8 cellular contexts compared by ENCODE assay signal in genomic region chr11:68313574-68314202, GRCh38. TPM values are rescaled to one million over a fixed set of nuclear protein-coding genes. Genes with fewer than 3 reads are reported as not detected.
A peak's percentile ranks its signal among the peaks of the same experiment; 100 is the strongest.
DNase-seq lines count a peak whose midpoint lies in the region; ATAC-seq and TF ChIP-seq lines count a peak whose summit lies in the region.

No MANE protein-coding gene starts in this region.

- TF ChIP-seq POLR2A in suprapubic skin (IDR thresholded peaks at IDR 0.05): no peak

- H3K27ac ChIP-seq in BLaER1 (peak overlapping the region; percentile 99), HUES64 (ENCODE audit: low read depth, low read length) (peak overlapping the region; percentile 28; the same call in 1 of the 2 replicates), suprapubic skin (peak overlapping the region; percentile 83)

- H3K4me1 ChIP-seq in BLaER1: peaks cover 81% of the 10 kb centered on the region
- H3K4me1 ChIP-seq in HUES64 (ENCODE audit: insufficient read depth, low read length): peaks cover 29% of the 10 kb centered on the region
- H3K4me1 ChIP-seq in adipocyte (ENCODE audit: control insufficient read depth, insufficient read depth, low read length): peaks cover 31% of the 10 kb centered on the region
- peaks cover 40% of the 10 kb centered on the region for H3K4me1 ChIP-seq in suprapubic skin

- peaks cover 18% of the 10 kb centered on the region for H3K36me3 ChIP-seq in BLaER1
- no peaks in the 10 kb centered on the region for H3K36me3 ChIP-seq in HUES64 (ENCODE audit: insufficient read depth, low read length)
- no peaks in the 10 kb centered on the region for H3K36me3 ChIP-seq in adipocyte (ENCODE audit: control insufficient read depth, insufficient read depth, low read length, severe bottlenecking)
- no peaks in the 10 kb centered on the region for H3K36me3 ChIP-seq in suprapubic skin

- peak overlapping the region in 1 of 6 donors; percentile 69 for H3K27ac Mint-ChIP-seq in immature natural killer cell

- no peaks in the 10 kb centered on the region for H3K36me3 Mint-ChIP-seq in immature natural killer cell

- no peaks in the 10 kb centered on the region for H3K9me3 ChIP-seq in BLaER1
- no peaks in the 10 kb centered on the region for H3K9me3 ChIP-seq in HUES64 (ENCODE audit: insufficient read depth, low read depth, low read length)
- no peaks in the 10 kb centered on the region for H3K9me3 ChIP-seq in adipocyte (ENCODE audit: control insufficient read depth, low read length)
- H3K9me3 ChIP-seq in suprapubic skin: no peaks in the 10 kb centered on the region

- peak overlapping the region; percentile 77 to 83 (median 79) for H3K4me3 Mint-ChIP-seq in immature natural killer cell

- H3K4me3 ChIP-seq in BLaER1: peak overlapping the region; percentile 99
- peak overlapping the region; percentile 71 for H3K4me3 ChIP-seq in HUES64 (ENCODE audit: low read length)
- H3K4me3 ChIP-seq in adipocyte (ENCODE audit: low read length): peak overlapping the region; percentile 86
- H3K4me3 ChIP-seq in suprapubic skin: peak overlapping the region; percentile 74

- no peaks in the 10 kb centered on the region for H3K9me3 Mint-ChIP-seq in immature natural killer cell

- peak; percentile 65 for DNase-seq in adipocyte (ENCODE audit: low read depth)
- DNase-seq in immature natural killer cell: no peak
- no peak for DNase-seq in suprapubic skin (ENCODE audit: low spot score in 2 of 2)
- DNase-seq in foreskin melanocyte: no peak

- peak overlapping the region; percentile 99 for H3K9ac ChIP-seq in BLaER1
- H3K9ac ChIP-seq in HUES64 (ENCODE audit: low read depth, low read length): peak overlapping the region; percentile 82
- H3K9ac ChIP-seq in adipocyte (ENCODE audit: low read length): peak overlapping the region; percentile 85

- peaks cover 8 to 15% of the 10 kb centered on the region in 2 donors for H3K4me1 Mint-ChIP-seq in immature natural killer cell

- WGBS in HUES64: 8% methylated on average over 19 of the region's 19 CpGs
- 14% methylated on average over 18 of the region's 19 CpGs for WGBS in suprapubic skin

- no peak for TF ChIP-seq CTCF in suprapubic skin (IDR thresholded peaks at IDR 0.05)

- peaks cover 12 to 27% (median 15%) of the 10 kb centered on the region in 3 donors for H3K27me3 Mint-ChIP-seq in immature natural killer cell (ENCODE audit: low read depth in 3 of 3)

- ATAC-seq in GM18858 (IDR thresholded peaks at IDR 0.05; ENCODE audit: unreplicated experiment) (no peak), GM19395 (IDR thresholded peaks at IDR 0.05; ENCODE audit: unreplicated experiment) (no peak)

- peaks cover 45% of the 10 kb centered on the region for H4K20me1 ChIP-seq in BLaER1

- no peak for TF ChIP-seq EP300 in suprapubic skin (IDR thresholded peaks at IDR 0.05)

- H3K27me3 ChIP-seq in BLaER1: no peaks in the 10 kb centered on the region
- H3K27me3 ChIP-seq in HUES64 (ENCODE audit: insufficient read depth, low read length): peaks cover 10% of the 10 kb centered on the region
- no peaks in the 10 kb centered on the region for H3K27me3 ChIP-seq in adipocyte (replicated peaks; ENCODE audit: control insufficient read depth, insufficient read depth, low read length)
- no peaks in the 10 kb centered on the region for H3K27me3 ChIP-seq in suprapubic skin

- H3K4me2 ChIP-seq in BLaER1: peak overlapping the region; percentile 95

RNA-seq across cellular contexts. Expression of gene LRP5, which starts 1.3 kb away (rescaled TPM):
- polyA plus RNA-seq in HUES64 (2013, experiment 1 of 2): 16.6 TPM
- polyA plus RNA-seq in HUES64 (2013, experiment 2 of 2): 25.4 TPM
- polyA plus RNA-seq in immature natural killer cell: 1 to 10 TPM in 1 of 3 donors, under 1 TPM in 2; 0.03 to 1.2 (median 0.66) TPM
- total RNA-seq in suprapubic skin: 10 to 100 TPM; 27.3 to 60.1 (median 35.0) TPM

RNA-seq across cellular contexts. Expression of gene C11orf24, which starts 41.9 kb away (rescaled TPM):
- 33.9 TPM for polyA plus RNA-seq in HUES64 (2013, experiment 1 of 2)
- 35.7 TPM for polyA plus RNA-seq in HUES64 (2013, experiment 2 of 2)
- polyA plus RNA-seq in immature natural killer cell: 10 to 100 TPM; 10.4 to 27.1 (median 12.6) TPM
- total RNA-seq in suprapubic skin: 10 to 100 TPM in 3 of 4 donors, 1 to 10 TPM in 1; 7.2 to 24.8 (median 16.7) TPM

Comparison
In these comparisons a context has a peak if more than half of its experiments do, and no peak if none do; other contexts are left out.
1. H3K27ac ChIP-seq: peak in every context shown above with its lines; median percentile 99 in BLaER1; 83 in suprapubic skin; 28 in HUES64.